ENCODE assay signal across 30 cellular contexts in the genomic region with DNA sequence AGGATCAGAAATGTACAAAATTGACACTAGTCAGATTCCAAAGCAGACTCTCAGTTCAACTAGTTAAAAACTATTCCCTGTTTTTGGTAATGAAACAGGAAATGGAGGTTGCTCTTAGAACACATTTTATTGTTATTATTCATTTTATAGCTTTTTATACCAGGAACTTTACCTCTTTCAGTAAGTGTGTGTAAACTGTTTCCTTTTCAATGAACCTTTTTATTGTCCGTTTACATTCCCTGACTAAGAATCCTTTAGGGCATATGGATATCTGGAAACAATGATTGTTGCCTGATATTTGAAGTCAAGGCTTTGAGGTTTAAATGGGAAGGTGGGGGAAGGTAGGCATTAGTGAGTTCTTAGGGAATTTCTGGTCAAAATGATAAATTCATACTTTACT.
"Had no signal": no experiment of that assay in that cellular context is flagged by ENCODE, and none has a peak within 500 bp of the region (broad histone marks: within the 10 kb centered on the region; RNA-seq: fewer than 3 reads in every experiment).

No MANE protein-coding gene starts in this region.

- ATAC-seq: activated CD4-positive, alpha-beta T cell treated with anti-CD3 and anti-CD28 coated beads for 36 hours; activated CD8-positive, alpha-beta memory T cell treated with anti-CD3 and anti-CD28 coated beads, Interleukin-2, amount 10 ng/mL, durations not matched to agents 7 days and 5 days; activated CD8-positive, alpha-beta T cell treated with anti-CD3 and anti-CD28 coated beads, Interleukin-2, amount 10 ng/mL, durations not matched to agents 7 days and 5 days; activated naive CD8-positive, alpha-beta T cell treated with anti-CD3 and anti-CD28 coated beads, Interleukin-2, amount 50 U/mL, for 24 hours; gastroesophageal sphincter had no signal

- H3K27me3 ChIP-seq: adrenal gland, breast epithelium, cardiac muscle cell, esophagus squamous epithelium, gastroesophageal sphincter, heart right ventricle had no signal

- H3K4me3 ChIP-seq: adrenal gland, breast epithelium, cardiac muscle cell, coronary artery, esophagus squamous epithelium, gastroesophageal sphincter, heart right ventricle had no signal

- H3K4me1 ChIP-seq: adrenal gland, breast epithelium, esophagus squamous epithelium, gastroesophageal sphincter, heart right ventricle had no signal

- DNase-seq: activated CD4-positive, alpha-beta memory T cell treated with anti-CD3 and anti-CD28 coated beads for 36 hours; activated CD4-positive, alpha-beta T cell treated with anti-CD3 and anti-CD28 coated beads for 36 hours; activated CD4-positive, alpha-beta T cell treated with anti-CD3 and anti-CD28 coated beads, Interleukin-2, amount 10 ng/mL, durations not matched to agents 24 days and 14 days; activated CD4-positive, CD25-positive, alpha-beta regulatory T cell; activated CD4-positive, CD25-positive, alpha-beta regulatory T cell treated with anti-CD3 and anti-CD28 coated beads, Interleukin-2, amount 50 U/mL, for 72 hours; activated CD8-positive, alpha-beta memory T cell treated with anti-CD3 and anti-CD28 coated beads, Interleukin-2, amount 10 ng/mL, durations not matched to agents 7 days and 5 days; activated CD8-positive, alpha-beta memory T cell treated with anti-CD3 and anti-CD28 coated beads, Interleukin-2, amount 50 U/mL, for 4 hours; activated CD8-positive, alpha-beta T cell treated with anti-CD3 and anti-CD28 coated beads, Interleukin-2, amount 10 ng/mL, durations not matched to agents 7 days and 5 days; activated effector memory CD4-positive, alpha-beta T cell treated with anti-CD3 and anti-CD28 coated beads, Interleukin-2, amount 50 U/mL, for 16 hours; activated naive CD4-positive, alpha-beta T cell treated with anti-CD3 and anti-CD28 coated beads for 36 hours; activated naive CD8-positive, alpha-beta T cell treated with anti-CD3 and anti-CD28 coated beads for 36 hours; activated naive CD8-positive, alpha-beta T cell treated with anti-CD3 and anti-CD28 coated beads, Interleukin-2, amount 50 U/mL, for 24 hours; activated T-cell treated with anti-CD3 and anti-CD28 coated beads, Interleukin-2, amount 50 U/mL, for 1 hour; activated T-cell treated with anti-CD3 and anti-CD28 coated beads, Interleukin-2, amount 50 U/mL, for 48 hours; adrenal gland; amygdala; aorta; central memory CD4-positive, alpha-beta T cell; cerebellar nuclear complex; dermis blood vessel endothelial cell; effector CD4-positive, alpha-beta T cell; esophagus squamous epithelium; foreskin melanocyte; heart right ventricle; T-helper 2 cell had no signal

- H3K36me3 ChIP-seq: adrenal gland, breast epithelium, cardiac muscle cell, esophagus squamous epithelium, gastroesophageal sphincter, heart right ventricle had no signal

- H3K27ac ChIP-seq: adrenal gland, breast epithelium, cardiac muscle cell, coronary artery, epithelial cell of prostate, esophagus squamous epithelium, gastroesophageal sphincter, heart right ventricle had no signal

- H3K9me3 ChIP-seq: adrenal gland, breast epithelium, esophagus squamous epithelium, gastroesophageal sphincter had no signal
